28 cellular contexts compared by ENCODE assay signal in the genomic region with DNA sequence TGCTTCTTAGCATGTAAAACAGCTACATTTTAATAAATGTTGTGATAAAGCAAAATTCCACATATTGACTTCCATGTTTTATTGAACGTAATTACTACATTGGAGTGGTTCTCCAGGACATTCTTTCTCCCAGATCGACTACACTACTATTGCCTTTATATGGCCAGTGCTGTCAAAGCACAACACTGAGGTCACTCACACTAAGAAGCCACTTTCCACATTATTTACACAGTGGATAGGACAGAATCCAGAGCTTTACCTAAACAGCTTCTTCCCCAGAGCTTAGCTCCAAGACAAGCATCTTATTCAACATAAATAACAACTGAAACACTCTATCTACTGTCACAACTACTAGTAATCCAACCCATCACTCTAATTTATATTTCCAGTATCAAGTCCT.
"Had no signal": no experiment of that assay in that cellular context is flagged by ENCODE, and none has a peak within 500 bp of the region (broad histone marks: within the 10 kb centered on the region; RNA-seq: fewer than 3 reads in every experiment).

No MANE protein-coding gene starts in this region.

- H3K4me1 ChIP-seq: colonic mucosa had no signal

- ATAC-seq: activated T-cell treated with anti-CD3 and anti-CD28 coated beads, Interleukin-2, amount 50 U/mL, for 72 hours; body of pancreas; esophagus mucosa; WTC11 had no signal

- H3K36me3 ChIP-seq: colonic mucosa had no signal

- FAIRE-seq: frontal cortex had no signal

- H3K4me3 ChIP-seq: body of pancreas, colonic mucosa, dorsolateral prefrontal cortex had no signal

- H3K27me3 ChIP-seq: body of pancreas, colonic mucosa, dorsolateral prefrontal cortex had no signal

- H3K9me3 ChIP-seq: body of pancreas, colonic mucosa had no signal

- DNase-seq: activated CD4-positive, alpha-beta memory T cell treated with anti-CD3 and anti-CD28 coated beads, Interleukin-2, amount 10 ng/mL, durations not matched to agents 7 days and 5 days; activated CD4-positive, alpha-beta T cell treated with anti-CD3 and anti-CD28 coated beads for 1 hour; activated CD4-positive, alpha-beta T cell treated with anti-CD3 and anti-CD28 coated beads for 4 hours; activated CD4-positive, alpha-beta T cell treated with anti-CD3 and anti-CD28 coated beads, Interleukin-2, amount 10 ng/mL, durations not matched to agents 7 days and 5 days; activated CD4-positive, alpha-beta T cell treated with anti-CD3 and anti-CD28 coated beads, Interleukin-2, amount 50 U/mL, for 4 hours; activated CD8-positive, alpha-beta memory T cell treated with anti-CD3 and anti-CD28 coated beads, Interleukin-2, amount 50 U/mL, for 48 hours; activated effector memory CD4-positive, alpha-beta T cell treated with Interleukin-2 at 50 U/mL for 16 hours; activated gamma-delta T cell treated with Interleukin-2 at 50 U/mL for 16 hours; activated naive CD4-positive, alpha-beta T cell treated with anti-CD3 and anti-CD28 coated beads, Interleukin-2, amount 50 U/mL, for 16 hours; activated naive CD4-positive, alpha-beta T cell treated with Interleukin-2 at 50 U/mL for 16 hours; activated T-cell treated with anti-CD3 and anti-CD28 coated beads for 4 hours; activated T-cell treated with anti-CD3 and anti-CD28 coated beads, Interleukin-2, amount 50 U/mL, for 24 hours; activated T-cell treated with anti-CD3 and anti-CD28 coated beads, Interleukin-2, amount 50 U/mL, for 72 hours; amniotic stem cell; anterior cingulate cortex; body of pancreas; caudate nucleus; colonic mucosa; dorsolateral prefrontal cortex; effector memory CD4-positive, alpha-beta T cell; endodermal cell; foreskin fibroblast; head of caudate nucleus; T-helper 2 cell had no signal

- H3K27ac ChIP-seq: body of pancreas, colonic mucosa, dorsolateral prefrontal cortex, VCaP had no signal
